ENCODE assay signal across 8 cellular contexts in the genomic region with DNA sequence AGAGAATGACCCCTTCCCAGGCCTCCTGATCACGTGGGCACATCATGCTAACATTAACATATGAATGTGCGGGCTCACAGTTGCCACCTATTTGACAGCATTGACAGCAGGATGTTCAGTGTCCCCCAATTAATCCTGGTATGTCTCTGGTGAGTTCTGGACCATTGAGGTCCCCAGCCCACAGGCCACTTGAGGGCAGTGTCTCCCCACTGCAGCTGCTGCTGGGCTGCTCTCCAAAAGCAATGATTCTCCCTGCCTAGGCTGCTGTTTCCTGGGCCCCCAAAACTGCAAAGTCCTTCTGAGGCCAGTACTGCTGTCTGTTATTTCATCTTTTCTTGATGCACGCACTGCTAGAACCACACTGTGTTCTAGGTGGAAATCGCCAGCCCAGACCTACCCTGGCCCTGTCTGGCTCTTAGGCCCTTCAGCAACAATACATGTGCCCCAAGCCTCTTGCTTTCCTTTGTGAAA. TPM values are rescaled to one million over a fixed set of nuclear protein-coding genes. Genes with fewer than 3 reads are reported as not detected.
A peak's percentile ranks its signal among the peaks of the same experiment; 100 is the strongest.
DNase-seq lines count a peak whose midpoint lies in the region; ATAC-seq and TF ChIP-seq lines count a peak whose summit lies in the region.

No MANE protein-coding gene starts in this region.

- no peak overlapping the region for H3K18ac ChIP-seq in IMR-90 (ENCODE audit: low read depth, low read length)

- TF ChIP-seq RAD21 in IMR-90 (IDR thresholded peaks at IDR 0.05; ENCODE audit: low read length): peak; percentile 20; the same call in 1 of the 2 replicates
- TF ChIP-seq RAD21 in SK-N-SH (IDR thresholded peaks at IDR 0.05; ENCODE audit: low read length): peak; percentile 86

- peak; percentile 82 for DNase-seq in COR-L47 (lab: John Stamatoyannopoulos, UW)
- DNase-seq in IMR-90: no peak
- DNase-seq in SK-N-SH: peak; percentile 61
- peak; percentile 15 to 42 for DNase-seq in heart right ventricle
- peak in 1 of 2 donors; percentile 33 for DNase-seq in gastrocnemius medialis
- DNase-seq in GOT3 (lab: John Stamatoyannopoulos, UW): no peak

- CTCF ChIA-PET in IMR-90 (lab: Yijun Ruan, JAX) (interaction anchor here (0.9 kb wide), 1 partner anchor 137 kb away, joined by 3 read pairs; no protein-coding TSS in a partner anchor), SK-N-SH (lab: Yijun Ruan, JAX) (interaction anchor here (0.7 to 3.4 kb wide), 12 partner anchors 11 to 314 kb away, joined by 3 to 10 read pairs (median 5); a partner anchor contains a TSS)

- POLR2A ChIA-PET in IMR-90 (lab: Charles Lee; ENCODE audit: unreplicated experiment) (no interaction called here), SK-N-SH (lab: Yijun Ruan, JAX) (no interaction called here)

- H3K4ac ChIP-seq in IMR-90 (ENCODE audit: low read depth, low read length): no peak overlapping the region

- no CpG with 5 or more reads among the region's 4 CpGs for WGBS in IMR-90 (ENCODE audit: extremely low coverage in 2 of 2, insufficient read length in 1 of 2), 2 experiments
- WGBS in SK-N-SH (ENCODE audit: low lambda C conversion rate): 26% methylated on average over 4 of the region's 4 CpGs
- 32 to 36% methylated on average over 4 of the region's 4 CpGs for WGBS in heart right ventricle, 2 donors

- no peak overlapping the region for H2BK15ac ChIP-seq in IMR-90 (ENCODE audit: low read depth, low read length)

- no peaks in the 10 kb centered on the region for H3K79me2 ChIP-seq in SK-N-SH (ENCODE audit: insufficient read depth)

- H3K36me3 ChIP-seq in IMR-90 (ENCODE audit: control insufficient read depth, insufficient read depth, low read length): no peaks in the 10 kb centered on the region
- no peaks in the 10 kb centered on the region for H3K36me3 ChIP-seq in SK-N-SH (replicated peaks in 1 of 2; ENCODE audit: control insufficient read depth in 1 of 2, insufficient read depth in 2 of 2, low read length in 1 of 2)
- no peaks in the 10 kb centered on the region for H3K36me3 ChIP-seq in heart right ventricle
- H3K36me3 ChIP-seq in gastrocnemius medialis: no peaks in the 10 kb centered on the region

- no peak overlapping the region for H3K23ac ChIP-seq in IMR-90 (ENCODE audit: low read depth, low read length)

- H3F3A ChIP-seq in SK-N-SH (replicated peaks; ENCODE audit: insufficient read depth): no peaks in the 10 kb centered on the region

- no peak overlapping the region for H2BK120ac ChIP-seq in IMR-90 (ENCODE audit: low read depth, low read length)

- H3K9me3 ChIP-seq in IMR-90 (ENCODE audit: control insufficient read depth, insufficient read depth, low read length) (no peaks in the 10 kb centered on the region), SK-N-SH (no peaks in the 10 kb centered on the region), heart right ventricle (peaks cover 0 to 5% (median 0%) of the 10 kb centered on the region in 11 donors), gastrocnemius medialis (no peaks in the 10 kb centered on the region)

- no peaks in the 10 kb centered on the region for H3K9me2 ChIP-seq in SK-N-SH

- TF ChIP-seq EP300 in SK-N-SH (IDR thresholded peaks at IDR 0.05; ENCODE audit: borderline replicate concordance in 1 of 2, low read depth in 1 of 2, low read length in 1 of 2): no peak

- H3K4me1 ChIP-seq in IMR-90 (ENCODE audit: control insufficient read depth, insufficient read depth, low read length) (no peaks in the 10 kb centered on the region), SK-N-SH (ENCODE audit: control insufficient read depth in 1 of 2, insufficient read depth in 2 of 2, low read depth in 1 of 2, low read length in 1 of 2) (no peaks in the 10 kb centered on the region), heart right ventricle (no peaks in the 10 kb centered on the region), gastrocnemius medialis (no peaks in the 10 kb centered on the region)

- no peak overlapping the region for H3K14ac ChIP-seq in IMR-90 (replicated peaks; ENCODE audit: low read depth, low read length)

- H4K20me1 ChIP-seq in IMR-90 (ENCODE audit: insufficient read depth, low read length) (no peaks in the 10 kb centered on the region), SK-N-SH (ENCODE audit: insufficient read depth) (no peaks in the 10 kb centered on the region)

- H4K91ac ChIP-seq in IMR-90 (ENCODE audit: insufficient read depth, low read depth, low read length): no peak overlapping the region

- H3K27ac ChIP-seq in IMR-90 (ENCODE audit: insufficient read depth, low read length) (no peak overlapping the region), SK-N-SH (ENCODE audit: low read depth in 2 of 2, low read length in 1 of 2) (no peak overlapping the region), heart right ventricle (no peak overlapping the region), gastrocnemius medialis (no peak overlapping the region)

- intact Hi-C loops in IMR-90 (cut with micrococcal nuclease) (no loop called here), heart right ventricle (cut with DNase I) (loop anchor here in 9 of 10 donors (1.0 to 10.0 kb wide), 6 partner anchors 148 to 360 kb away; no protein-coding TSS in a partner anchor), gastrocnemius medialis (cut with DNase I; ENCODE audit: low total_unique reads) (loop anchor here (1.0 to 2.0 kb wide), 3 partner anchors 152 to 360 kb away; no protein-coding TSS in a partner anchor)

- H3K4me2 ChIP-seq in IMR-90 (ENCODE audit: low read depth, low read length) (no peak overlapping the region), SK-N-SH (no peak overlapping the region)

- H3K9ac ChIP-seq in IMR-90 (ENCODE audit: low read depth, low read length) (no peak overlapping the region), SK-N-SH (no peak overlapping the region)

- H4K5ac ChIP-seq in IMR-90 (ENCODE audit: low read depth, low read length): no peak overlapping the region

- no peak for TF ChIP-seq POLR2A in IMR-90 (IDR thresholded peaks at IDR 0.05; ENCODE audit: low read depth, low read length)
- TF ChIP-seq POLR2A in gastrocnemius medialis (IDR thresholded peaks at IDR 0.05): no peak

- H2BK5ac ChIP-seq in IMR-90 (ENCODE audit: low read depth, low read length, poor library complexity, severe bottlenecking): no peak overlapping the region

- no peak overlapping the region for H3K56ac ChIP-seq in IMR-90 (ENCODE audit: extremely low read depth, insufficient read depth, low read length)

- no peak overlapping the region for H2BK20ac ChIP-seq in IMR-90 (ENCODE audit: low read depth, low read length)

- no peak overlapping the region for H2AK5ac ChIP-seq in IMR-90 (ENCODE audit: low read depth, low read length)

- H3K27me3 ChIP-seq in IMR-90 (ENCODE audit: control insufficient read depth, insufficient read depth, low read length): no peaks in the 10 kb centered on the region
- H3K27me3 ChIP-seq in SK-N-SH (ENCODE audit: insufficient read depth): no peaks in the 10 kb centered on the region
- H3K27me3 ChIP-seq in heart right ventricle: no peaks in the 10 kb centered on the region
- no peaks in the 10 kb centered on the region for H3K27me3 ChIP-seq in gastrocnemius medialis

- no peaks in the 10 kb centered on the region for H3K79me1 ChIP-seq in IMR-90 (ENCODE audit: low read depth in 1 of 2, low read length in 2 of 2)

- H3K4me3 ChIP-seq in IMR-90 (ENCODE audit: insufficient read depth, low read depth, low read length) (no peak overlapping the region), SK-N-SH (ENCODE audit: low read depth in 2 of 2, low read length in 1 of 2) (no peak overlapping the region), heart right ventricle (no peak overlapping the region), gastrocnemius medialis (no peak overlapping the region)

- no TSS peak for BruUV-seq in IMR-90 (replicated peaks; lab: Mats Ljungman, UMichigan)

- 0 out of 2 replicates have a peak, but pooled peaks have one; percentile 21 for TF ChIP-seq CTCF in IMR-90 (conservative IDR thresholded peaks at IDR 0.05; ENCODE audit: low read depth, low read length)
- TF ChIP-seq CTCF in SK-N-SH (IDR thresholded peaks at IDR 0.05): peak; percentile 57
- peak; percentile 36 to 75 (median 65) for TF ChIP-seq CTCF in heart right ventricle (IDR thresholded peaks at IDR 0.05)
- TF ChIP-seq CTCF in gastrocnemius medialis (IDR thresholded peaks at IDR 0.05 in 4 of 5, conservative IDR thresholded peaks at IDR 0.05 in 1 of 5): peak; percentile 43 to 72 (median 66)

- in situ Hi-C loops in IMR-90 (cut with MboI; ENCODE audit: low sequenced_read_pairs) (no loop called here), gastrocnemius medialis (cut with MboI; ENCODE audit: low sequenced_read_pairs in 4 of 4) (loop anchor here (10.0 to 25.0 kb wide), 2 partner anchors 278 to 280 kb away; no protein-coding TSS in a partner anchor)

- dilution Hi-C loops in IMR-90 (cut with HindIII; ENCODE audit: low sequenced_read_pairs, unreplicated experiment): no loop called here

- no peak overlapping the region for H4K8ac ChIP-seq in IMR-90 (ENCODE audit: low read depth in 2 of 2, low read length in 2 of 2)

- no peaks in the 10 kb centered on the region for H3K9me1 ChIP-seq in IMR-90 (ENCODE audit: insufficient read depth, low read length)

- H2AFZ ChIP-seq in IMR-90 (replicated peaks; ENCODE audit: low read length, poor library complexity): no peak overlapping the region
- no peak overlapping the region for H2AFZ ChIP-seq in SK-N-SH (ENCODE audit: low read depth)

- ATAC-seq in IMR-90 (ENCODE audit: low read depth) (no peak), heart right ventricle (peak in 6 of 8 donors; percentile 73 to 95 (median 90)), gastrocnemius medialis (peak; percentile 69 to 85), GM21619 (IDR thresholded peaks at IDR 0.05; ENCODE audit: unreplicated experiment) (no peak), HG03135 (IDR thresholded peaks at IDR 0.05; ENCODE audit: unreplicated experiment) (no peak)

- H2AK9ac ChIP-seq in IMR-90 (replicated peaks; ENCODE audit: low read depth, low read length, poor library complexity): no peak overlapping the region

TF ChIP-seq in IMR-90, 13 proteins besides CTCF, POLR2A, EP300 and RAD21 (continues in another document):
- TF ChIP-seq MAFK (IDR thresholded peaks at IDR 0.05; ENCODE audit: low read depth, low read length): no peak
- TF ChIP-seq NFE2L2 (IDR thresholded peaks at IDR 0.05; ENCODE audit: low read depth, low read length): no peak
- no peak for TF ChIP-seq FOS (IDR thresholded peaks at IDR 0.05; ENCODE audit: low read depth, low read length)

RNA-seq across cellular contexts. Expression of a gene that starts 52.7 kb away (rescaled TPM):
- total RNA-seq in IMR-90 (2012; rRNA removed): not detected in 2 replicates
- polyA plus RNA-seq in IMR-90 (2012; rRNA removed): not detected in 2 replicates
- not detected in 2 replicates for polyA plus RNA-seq in IMR-90 (2012; cell fraction: cytosol; rRNA removed)
- polyA plus RNA-seq in IMR-90 (2012; cell fraction: nucleus; rRNA removed; ENCODE audit: low replicate concordance): not detected in 2 replicates
- 0.02 TPM in 2 replicates for polyA plus RNA-seq in SK-N-SH (2012; rRNA removed)
- polyA plus RNA-seq in SK-N-SH (2012; cell fraction: cytosol; rRNA removed): 0.01 and 0.04 TPM in 2 replicates
- polyA plus RNA-seq in SK-N-SH (2012; cell fraction: nucleus; rRNA removed): 0.05 TPM in 1 of 2 replicates, not detected in the other
- total RNA-seq in heart right ventricle: 10 to 100 TPM; 15.2 to 86.9 (median 37.1) TPM
- 10 to 100 TPM in 1 of 2 donors, 1 to 10 TPM in 1; 7.5 to 81.0 TPM for polyA plus RNA-seq in heart right ventricle
- 1 to 10 TPM in 3 of 4 donors, under 1 TPM in 1; 0.68 to 2.4 (median 1.7) TPM for total RNA-seq in gastrocnemius medialis

Comparison
In these comparisons a context has a peak if more than half of its experiments do, and no peak if none do; other contexts are left out.
1. DNase-seq: peak in COR-L47 (single experiment), SK-N-SH (single experiment) and heart right ventricle (2 of 2); none in IMR-90 (single experiment) and GOT3 (single experiment).
2. ATAC-seq: peak in heart right ventricle (6 of 8) and gastrocnemius medialis (2 of 2); none in IMR-90 (single experiment), GM21619 (single experiment) and HG03135 (single experiment).
3. RNA of a gene that starts 52.7 kb away (total RNA-seq): 15.2 to 86.9 TPM in heart right ventricle; 0.68 to 2.4 TPM in gastrocnemius medialis and not detected in IMR-90; every median in the first group is over 4 times any median in the second.
4. Peak in every context shown above with its lines, with median percentiles within 50 percentile points of each other: CTCF ChIP-seq.